Comparison of ENCODE assay signal across 20 cellular contexts in genomic region chr17:45031231-45032149, GRCh38. TPM values are rescaled to one million over a fixed set of nuclear protein-coding genes. Genes with fewer than 3 reads are reported as not detected.
DNase-seq lines count a peak whose midpoint lies in the region; ATAC-seq and TF ChIP-seq lines count a peak whose summit lies in the region.
"Had no signal": no experiment of that assay in that cellular context is flagged by ENCODE, and none has a peak within 500 bp of the region (broad histone marks: within the 10 kb centered on the region; RNA-seq: fewer than 3 reads in every experiment).

No MANE protein-coding gene starts in this region.

- ATAC-seq in Right ventricle myocardium inferior (no peak), GM18873 (IDR thresholded peaks at IDR 0.05; ENCODE audit: low FRiP score, unreplicated experiment) (no peak)
- no peak for ATAC-seq in stimulated activated naive B cell treated with anti-CD40 and anti-IgM and Interleukin-4, amounts not matched to agents 10 μg/mL and 1 μg/mL and 100 μg/mL, for 72 hours (replicated peaks)
- ATAC-seq: activated T-cell treated with anti-CD3 and anti-CD28 coated beads, Interleukin-2, amount 50 U/mL, for 4 hours had no signal

- H3K27me3 ChIP-seq in cardiac muscle cell = no peaks in the 10 kb centered on the region
- H3K27me3 ChIP-seq in A673 (replicated peaks; ENCODE audit: insufficient read depth, low read depth, low read length, poor library complexity) = no peaks in the 10 kb centered on the region
- H3K27me3 ChIP-seq: breast epithelium, stomach had no signal

- H3K4me1 Mint-ChIP-seq in stimulated activated naive B cell treated with anti-CD40 and anti-IgM and Interleukin-4, amounts not matched to agents 10 μg/mL and 1 μg/mL and 100 μg/mL, for 72 hours = peaks cover 12 to 15% of the 10 kb centered on the region in 2 donors
- H3K4me1 Mint-ChIP-seq: activated CD4-positive, alpha-beta T cell treated with anti-CD3 and anti-CD28 coated beads, Interleukin-2, amount 10 ng/mL, durations not matched to agents 24 days and 14 days had no signal

- H3K9me3 Mint-ChIP-seq in stimulated activated naive B cell treated with anti-CD40 and anti-IgM and Interleukin-4, amounts not matched to agents 10 μg/mL and 1 μg/mL and 100 μg/mL, for 72 hours = no peaks in the 10 kb centered on the region
- H3K9me3 Mint-ChIP-seq: activated CD4-positive, alpha-beta T cell treated with anti-CD3 and anti-CD28 coated beads, Interleukin-2, amount 10 ng/mL, durations not matched to agents 24 days and 14 days; activated T-cell treated with anti-CD3 and anti-CD28 coated beads, Interleukin-2, amount 50 U/mL, for 4 hours; T-helper 2 cell treated with Interferon-gamma antibody and Interleukin-4, amounts not matched to agents 5 μg/mL and 100 μg/mL, for 36 hours had no signal

- peaks cover 5% of the 10 kb centered on the region for H3K4me1 ChIP-seq in cardiac muscle cell (ENCODE audit: low read depth)
- no peaks in the 10 kb centered on the region for H3K4me1 ChIP-seq in A673 (ENCODE audit: insufficient read depth, low read length, poor library complexity, severe bottlenecking)
- H3K4me1 ChIP-seq: breast epithelium, Caco-2, prostate gland, stomach had no signal

- intact Hi-C loops in Right ventricle myocardium inferior (cut with DNase I) (no loop called here), A673 (cut with micrococcal nuclease; ENCODE audit: unreplicated experiment) (no loop called here)

- POLR2A ChIA-PET in A673 (lab: Charles Lee; ENCODE audit: low non-redundant PET) = interaction anchor here (0.6 kb wide), 1 partner anchor 28 kb away, joined by 4 read pairs; no protein-coding TSS in a partner anchor

- DNase-seq in cardiac muscle cell (ENCODE audit: low read depth in 1 of 2, low spot score in 1 of 2) = peak in 1 of 2 donors; percentile 42
- no peak for DNase-seq in Right ventricle myocardium inferior (ENCODE audit: missing footprints)
- DNase-seq in SK-N-DZ (ENCODE audit: low spot score) = peak; percentile 100
- peak; percentile 34 for DNase-seq in left kidney (ENCODE audit: low read depth, low spot score)
- no peak for DNase-seq in stimulated activated naive B cell treated with anti-CD40 and anti-IgM and Interleukin-4, amounts not matched to agents 10 μg/mL and 1 μg/mL and 100 μg/mL, for 72 hours
- no peak for DNase-seq in NCI-H128 (lab: John Stamatoyannopoulos, UW; ENCODE audit: unreplicated experiment)
- no peak for DNase-seq in A673 (ENCODE audit: low spot score)
- DNase-seq: activated CD4-positive, alpha-beta T cell treated with anti-CD3 and anti-CD28 coated beads, Interleukin-2, amount 10 ng/mL, durations not matched to agents 24 days and 14 days; activated T-cell treated with anti-CD3 and anti-CD28 coated beads, Interleukin-2, amount 50 U/mL, for 4 hours; Caco-2; GOT3; kidney; NCI-H1436 treated with DMSO at 0.1 percent for 48 hours; NCI-H226; stomach had no signal

- H3K27me3 Mint-ChIP-seq in stimulated activated naive B cell treated with anti-CD40 and anti-IgM and Interleukin-4, amounts not matched to agents 10 μg/mL and 1 μg/mL and 100 μg/mL, for 72 hours = no peaks in the 10 kb centered on the region
- H3K27me3 Mint-ChIP-seq: activated CD4-positive, alpha-beta T cell treated with anti-CD3 and anti-CD28 coated beads, Interleukin-2, amount 10 ng/mL, durations not matched to agents 24 days and 14 days; activated naive CD8-positive, alpha-beta T cell had no signal

- no peak overlapping the region for H3K4me3 ChIP-seq in cardiac muscle cell
- H3K4me3 ChIP-seq in A673 (ENCODE audit: low read depth, low read length, poor library complexity, severe bottlenecking) = no peak overlapping the region
- H3K4me3 ChIP-seq: breast epithelium, prostate gland, stomach had no signal

- TF ChIP-seq CTCF in cardiac muscle cell (IDR thresholded peaks at IDR 0.05; ENCODE audit: low read depth, low read length) (no peak), A673 (conservative IDR thresholded peaks at IDR 0.05; ENCODE audit: low read depth, low read length) (no peak)

- no peak overlapping the region for H3K4me3 Mint-ChIP-seq in stimulated activated naive B cell treated with anti-CD40 and anti-IgM and Interleukin-4, amounts not matched to agents 10 μg/mL and 1 μg/mL and 100 μg/mL, for 72 hours
- H3K4me3 Mint-ChIP-seq: activated CD4-positive, alpha-beta T cell treated with anti-CD3 and anti-CD28 coated beads, Interleukin-2, amount 10 ng/mL, durations not matched to agents 24 days and 14 days; activated naive CD8-positive, alpha-beta T cell; activated T-cell treated with anti-CD3 and anti-CD28 coated beads, Interleukin-2, amount 50 U/mL, for 4 hours; T-helper 2 cell treated with Interferon-gamma antibody and Interleukin-4, amounts not matched to agents 5 μg/mL and 100 μg/mL, for 36 hours had no signal

- H3K27ac ChIP-seq in cardiac muscle cell (peak overlapping the region; percentile 59), A673 (ENCODE audit: low read depth, low read length, poor library complexity, severe bottlenecking) (no peak overlapping the region)
- H3K27ac ChIP-seq: breast epithelium, prostate gland, stomach had no signal

- peaks cover 48 to 60% of the 10 kb centered on the region in 2 donors for H3K36me3 Mint-ChIP-seq in stimulated activated naive B cell treated with anti-CD40 and anti-IgM and Interleukin-4, amounts not matched to agents 10 μg/mL and 1 μg/mL and 100 μg/mL, for 72 hours

- H3K27ac Mint-ChIP-seq in stimulated activated naive B cell treated with anti-CD40 and anti-IgM and Interleukin-4, amounts not matched to agents 10 μg/mL and 1 μg/mL and 100 μg/mL, for 72 hours = peak overlapping the region; percentile 57
- H3K27ac Mint-ChIP-seq: activated CD4-positive, alpha-beta T cell treated with anti-CD3 and anti-CD28 coated beads, Interleukin-2, amount 10 ng/mL, durations not matched to agents 24 days and 14 days; activated naive CD8-positive, alpha-beta T cell; T-helper 2 cell treated with Interferon-gamma antibody and Interleukin-4, amounts not matched to agents 5 μg/mL and 100 μg/mL, for 36 hours had no signal

- H3K36me3 ChIP-seq in cardiac muscle cell = peaks cover 10% of the 10 kb centered on the region
- H3K36me3 ChIP-seq in A673 (ENCODE audit: insufficient read depth, low read length, poor library complexity, severe bottlenecking) = peaks cover 5% of the 10 kb centered on the region
- H3K36me3 ChIP-seq: breast epithelium had no signal

- no peaks in the 10 kb centered on the region for H3K9me3 ChIP-seq in cardiac muscle cell (ENCODE audit: low read depth)
- no peaks in the 10 kb centered on the region for H3K9me3 ChIP-seq in A673 (ENCODE audit: low read depth, low read length, poor library complexity, severe bottlenecking)
- H3K9me3 ChIP-seq: breast epithelium, Caco-2, prostate gland, stomach had no signal

- CTCF ChIA-PET in A673 (lab: Charles Lee) = no interaction called here

- BruUV-seq in A673 (replicated peaks; lab: Mats Ljungman, UMichigan) = no TSS peak

RNA-seq across cellular contexts. Expression of gene DCAKD, which starts 19.9 kb away (rescaled TPM):
- total RNA-seq in cardiac muscle cell = 113 and 141 TPM in 2 replicates
- 60.6 and 66.0 TPM in 2 replicates for polyA plus RNA-seq in cardiac muscle cell
- total RNA-seq in Right ventricle myocardium inferior = 24.2 TPM
- polyA plus RNA-seq in SK-N-DZ (2014; cell fraction: cytosol; rRNA removed) = 92.0 and 101 TPM in 2 replicates
- 33.9 and 41.3 TPM in 2 replicates for polyA plus RNA-seq in SK-N-DZ (2014; cell fraction: nucleus; rRNA removed)
- 19.1 and 21.8 TPM in 2 replicates for total RNA-seq in A673 (2021)

RNA-seq across cellular contexts. Expression of gene NMT1, which starts 29.6 kb away (rescaled TPM):
- total RNA-seq in cardiac muscle cell (83.1 and 113 TPM in 2 replicates), Right ventricle myocardium inferior (96.0 TPM), A673 (2021) (108 and 118 TPM in 2 replicates)
- 85.2 and 92.9 TPM in 2 replicates for polyA plus RNA-seq in cardiac muscle cell
- 85.8 and 99.3 TPM in 2 replicates for polyA plus RNA-seq in SK-N-DZ (2014; cell fraction: cytosol; rRNA removed)
- polyA plus RNA-seq in SK-N-DZ (2014; cell fraction: nucleus; rRNA removed) = 81.4 and 99.2 TPM in 2 replicates

Comparison
In these comparisons a context has a peak if more than half of its experiments do, and no peak if none do; other contexts are left out.
1. DNase-seq: peak in SK-N-DZ (single experiment) and left kidney (single experiment); none in Right ventricle myocardium inferior (single experiment), stimulated activated naive B cell treated with anti-CD40 and anti-IgM and Interleukin-4, amounts not matched to agents 10 μg/mL and 1 μg/mL and 100 μg/mL, for 72 hours (single experiment), NCI-H128 (single experiment) and A673 (single experiment).